ENCODE assay signal across 9 cellular contexts in the genomic region with DNA sequence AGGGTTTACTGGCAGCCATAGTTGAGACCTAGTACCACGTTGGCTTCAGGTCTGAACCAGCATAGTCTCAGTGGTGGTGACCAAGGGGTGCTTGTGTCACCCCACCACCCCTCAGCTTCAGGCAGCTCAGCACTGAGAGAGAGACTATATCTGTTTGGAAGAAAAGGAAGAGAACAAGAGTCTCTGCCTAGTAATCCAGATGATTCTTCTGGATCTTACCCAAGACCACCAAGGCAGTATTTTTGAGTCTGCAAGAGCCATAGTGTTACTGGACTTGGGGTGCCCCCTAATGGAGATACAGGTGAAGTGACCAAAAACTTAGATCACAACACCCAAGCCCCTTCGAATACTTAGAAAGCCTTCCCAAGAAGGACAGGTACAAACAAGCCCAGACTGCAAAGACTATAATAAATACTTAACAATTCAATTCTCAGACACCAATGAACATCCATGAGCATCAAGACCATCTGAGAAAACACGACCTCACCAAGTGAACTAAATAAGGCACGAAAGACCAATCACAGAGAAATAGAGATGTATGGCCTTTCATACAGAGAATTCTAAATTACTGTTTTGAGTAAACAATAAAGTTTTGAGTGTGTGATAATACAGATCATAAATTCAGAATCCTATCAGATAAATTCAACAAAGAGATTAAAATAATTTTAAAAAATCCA.
DNase-seq lines count a peak whose midpoint lies in the region; ATAC-seq, FAIRE-seq and TF ChIP-seq lines count a peak whose summit lies in the region.
"Had no signal": no experiment of that assay in that cellular context is flagged by ENCODE, and none has a peak within 500 bp of the region (broad histone marks: within the 10 kb centered on the region; RNA-seq: fewer than 3 reads in every experiment).

No MANE protein-coding gene starts in this region.

- H3K27ac Mint-ChIP-seq in activated naive CD4-positive, alpha-beta T cell treated with anti-CD3 and anti-CD28 coated beads for 36 hours: no peak overlapping the region
- H3K27ac Mint-ChIP-seq: activated naive CD4-positive, alpha-beta T cell treated with anti-CD3 and anti-CD28 coated beads, Interleukin-2, amount 50 U/mL, for 24 hours had no signal

- H3K4me1 ChIP-seq in heart left ventricle: no peaks in the 10 kb centered on the region

- TF ChIP-seq CTCF in heart left ventricle (IDR thresholded peaks at IDR 0.05): peak; percentile 52 to 79 (median 70)

- no peak overlapping the region for H3K27ac ChIP-seq in heart left ventricle

- H3K27me3 ChIP-seq in heart left ventricle: peaks cover 0 to 5% (median 0%) of the 10 kb centered on the region in 9 donors

- no peak overlapping the region for H3K4me3 Mint-ChIP-seq in activated naive CD4-positive, alpha-beta T cell treated with anti-CD3 and anti-CD28 coated beads for 36 hours
- H3K4me3 Mint-ChIP-seq: activated naive CD4-positive, alpha-beta T cell treated with anti-CD3 and anti-CD28 coated beads, Interleukin-2, amount 50 U/mL, for 24 hours had no signal

- H3K4me3 ChIP-seq in heart left ventricle: no peak overlapping the region

- H3K27me3 Mint-ChIP-seq in activated naive CD4-positive, alpha-beta T cell treated with anti-CD3 and anti-CD28 coated beads for 36 hours (ENCODE audit: low read depth): peaks cover 4% of the 10 kb centered on the region

- TF ChIP-seq POLR2A in H54 (IDR thresholded peaks at IDR 0.05; ENCODE audit: low read depth, low read length) (no peak), heart left ventricle (IDR thresholded peaks at IDR 0.05) (no peak)

- no peaks in the 10 kb centered on the region for H3K9me3 Mint-ChIP-seq in activated naive CD4-positive, alpha-beta T cell treated with anti-CD3 and anti-CD28 coated beads for 36 hours

- WGBS in heart left ventricle, 4 donors: 63 to 71% (median 65%) methylated on average over 4 of the region's 4 CpGs

- no peaks in the 10 kb centered on the region for H3K36me3 Mint-ChIP-seq in activated naive CD4-positive, alpha-beta T cell treated with anti-CD3 and anti-CD28 coated beads for 36 hours (ENCODE audit: low read depth)

- no peaks in the 10 kb centered on the region for H3K36me3 ChIP-seq in heart left ventricle

- DNase-seq in DMS114 treated with DMSO at 0.1 percent for 48 hours (lab: John Stamatoyannopoulos, UW; ENCODE audit: unreplicated experiment) (peak; percentile 24), H54 (ENCODE audit: insufficient read length, low spot score) (no peak), NCI-H82 treated with DMSO at 0.1 percent for 48 hours (lab: John Stamatoyannopoulos, UW; ENCODE audit: unreplicated experiment) (peak; percentile 7), heart left ventricle (no peak)
- DNase-seq in activated naive CD4-positive, alpha-beta T cell treated with anti-CD3 and anti-CD28 coated beads for 36 hours: peak; percentile 59
- peak; percentile 16 for DNase-seq in stimulated activated CD4-positive, alpha-beta T cell treated with anti-CD3 and anti-CD28 coated beads, Interleukin-1b, Interleukin-23, amount 100 ng/mL, for 48 hours

- peak; percentile 83 for FAIRE-seq in H54 (lab: Jason Lieb, UNC)

- peak in 2 of 4 donors; percentile 39 to 49 for ATAC-seq in heart left ventricle
- ATAC-seq in GM21825 (IDR thresholded peaks at IDR 0.05; ENCODE audit: unreplicated experiment): no peak
- no peak for ATAC-seq in HG03135 (IDR thresholded peaks at IDR 0.05; ENCODE audit: unreplicated experiment)

- intact Hi-C loops in activated naive CD4-positive, alpha-beta T cell treated with anti-CD3 and anti-CD28 coated beads for 36 hours (cut with micrococcal nuclease): loop anchor here (1.0 kb wide), 5 partner anchors 57 to 285 kb away; no protein-coding TSS in a partner anchor
- intact Hi-C loops in heart left ventricle (cut with DNase I): loop anchor here in 9 of 10 donors (5.0 to 10.0 kb wide), 7 partner anchors 57 to 285 kb away; no protein-coding TSS in a partner anchor

- H3K4me1 Mint-ChIP-seq in activated naive CD4-positive, alpha-beta T cell treated with anti-CD3 and anti-CD28 coated beads for 36 hours (ENCODE audit: low read depth): no peaks in the 10 kb centered on the region
- H3K4me1 Mint-ChIP-seq: activated naive CD4-positive, alpha-beta T cell treated with anti-CD3 and anti-CD28 coated beads, Interleukin-2, amount 50 U/mL, for 24 hours had no signal

- H3K9me3 ChIP-seq in heart left ventricle: peaks cover 0 to 4% (median 0%) of the 10 kb centered on the region in 12 donors

- CTCF ChIA-PET in activated naive CD4-positive, alpha-beta T cell treated with anti-CD3 and anti-CD28 coated beads for 36 hours (lab: Charles Lee): interaction anchor here (0.6 to 5.6 kb wide), 21 partner anchors 11 to 264 kb away, joined by 3 to 47 read pairs (median 4); no protein-coding TSS in a partner anchor

Comparison
In these comparisons a context has a peak if more than half of its experiments do, and no peak if none do; other contexts are left out.
1. DNase-seq: peak in DMS114 treated with DMSO at 0.1 percent for 48 hours (single experiment), NCI-H82 treated with DMSO at 0.1 percent for 48 hours (single experiment), activated naive CD4-positive, alpha-beta T cell treated with anti-CD3 and anti-CD28 coated beads for 36 hours (single experiment) and stimulated activated CD4-positive, alpha-beta T cell treated with anti-CD3 and anti-CD28 coated beads, Interleukin-1b, Interleukin-23, amount 100 ng/mL, for 48 hours (single experiment); none in H54 (single experiment) and heart left ventricle (0 of 5).